In the genomic region with DNA sequence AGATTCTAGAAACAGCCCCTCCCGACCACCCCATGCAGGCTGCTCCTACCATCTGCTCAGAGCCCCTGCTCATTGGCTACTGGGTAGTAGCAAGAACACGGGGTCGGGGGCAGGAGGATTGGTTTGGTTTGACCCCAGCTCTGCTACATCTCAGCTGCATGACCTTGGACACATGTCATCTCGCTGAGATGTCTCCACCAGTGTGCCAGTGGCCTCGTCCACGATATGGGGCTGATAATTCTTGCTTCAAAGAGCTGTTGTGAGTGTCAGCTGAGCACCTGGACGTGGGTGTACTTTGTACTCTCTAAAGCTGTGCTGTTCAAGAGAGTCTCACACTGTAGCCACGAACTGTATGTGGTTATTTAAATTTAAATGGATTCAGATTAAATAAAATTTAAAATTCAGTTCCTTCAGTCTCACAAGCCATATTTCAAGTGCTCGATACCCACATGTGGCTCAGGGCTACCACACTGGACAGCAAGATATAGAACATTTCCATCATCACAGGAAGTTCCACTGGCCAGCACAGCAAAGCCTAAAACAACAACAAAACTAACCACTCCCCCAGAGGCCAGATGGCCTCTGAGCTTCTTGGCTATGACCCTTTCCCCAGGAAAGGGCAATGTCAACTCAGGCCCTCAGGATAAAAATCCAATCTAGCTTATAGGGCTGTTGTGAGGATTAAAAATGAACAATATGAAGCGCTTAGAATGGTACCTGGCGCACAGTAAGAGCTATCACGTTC, we compare ENCODE assay signal across 8 cellular contexts. TPM values are rescaled to one million over a fixed set of nuclear protein-coding genes. Genes with fewer than 3 reads are reported as not detected.
DNase-seq lines count a peak whose midpoint lies in the region; ATAC-seq, FAIRE-seq and TF ChIP-seq lines count a peak whose summit lies in the region.

No MANE protein-coding gene starts in this region.

- H3K9me2 ChIP-seq in Karpas-422 (replicated peaks; ENCODE audit: insufficient read depth, low read length) = no peaks in the 10 kb centered on the region

- peaks cover 15% of the 10 kb centered on the region for H3K4me1 ChIP-seq in GM12878 (ENCODE audit: control insufficient read depth, insufficient read depth, low read length)
- H3K4me1 ChIP-seq in small intestine (ENCODE audit: control insufficient read depth in 2 of 2, insufficient read depth in 1 of 2, low read depth in 1 of 2, low read length in 1 of 2) = peaks cover 0 to 7% of the 10 kb centered on the region in 2 donors
- H3K4me1 ChIP-seq in endodermal cell (ENCODE audit: control insufficient read depth, insufficient read depth, low read length) = no peaks in the 10 kb centered on the region
- peaks cover 5% of the 10 kb centered on the region; the same call in 1 of the 2 replicates for H3K4me1 ChIP-seq in Karpas-422 (ENCODE audit: low read length)

- H3K27me3 ChIP-seq in GM12878 (replicated peaks in 1 of 2; ENCODE audit: control insufficient read depth in 2 of 2, insufficient read depth in 2 of 2, low read length in 1 of 2) (no peaks in the 10 kb centered on the region), small intestine (ENCODE audit: control insufficient read depth in 2 of 2, insufficient read depth in 2 of 2, low read length in 2 of 2) (no peaks in the 10 kb centered on the region), endodermal cell (ENCODE audit: control insufficient read depth, insufficient read depth, low read length, poor library complexity, severe bottlenecking) (no peaks in the 10 kb centered on the region), Karpas-422 (ENCODE audit: low read length) (no peaks in the 10 kb centered on the region)

- H3K27me3 Mint-ChIP-seq in endodermal cell (ENCODE audit: insufficient read depth) = no peaks in the 10 kb centered on the region

- no peak overlapping the region for H3K4me3 ChIP-seq in GM12878
- H3K4me3 ChIP-seq in small intestine (ENCODE audit: low read depth in 1 of 2, low read length in 2 of 2) = no peak overlapping the region
- H3K4me3 ChIP-seq in endodermal cell (ENCODE audit: low read length) = no peak overlapping the region
- H3K4me3 ChIP-seq in Karpas-422 (ENCODE audit: low read length) = no peak overlapping the region

- RAD21 ChIA-PET in GM12878 (lab: Charles Lee; ENCODE audit: unreplicated experiment) = interaction anchor here (1.0 to 3.3 kb wide), 6 partner anchors 13 to 100 kb away, joined by 3 to 12 read pairs (median 3); partner anchors contain the start of genes ISCA2 and NPC2

- H4K20me1 ChIP-seq in GM12878 (ENCODE audit: control insufficient read depth, insufficient read depth) = no peaks in the 10 kb centered on the region
- no peaks in the 10 kb centered on the region for H4K20me1 ChIP-seq in Karpas-422 (ENCODE audit: insufficient read depth, low read depth, low read length)

- no peaks in the 10 kb centered on the region for H3K9me3 Mint-ChIP-seq in endodermal cell

- H3K36me3 Mint-ChIP-seq in endodermal cell (ENCODE audit: low read depth) = no peaks in the 10 kb centered on the region

- ATAC-seq in GM12878 = peak; percentile 67

- intact Hi-C loops in GM12878 (cut with micrococcal nuclease; ENCODE audit: unreplicated experiment) = no loop called here

- in situ Hi-C loops in GM12878 (cut with MboI) = no loop called here

- FAIRE-seq in GM12891 (lab: Jason Lieb, UNC) (peak; percentile 80), GM12878 (lab: Jason Lieb, UNC) (no peak), small intestine (lab: Jason Lieb, UNC) (no peak)

- TF ChIP-seq EP300 in GM12878 (IDR thresholded peaks at IDR 0.05; ENCODE audit: borderline replicate concordance in 1 of 2, control insufficient read depth in 1 of 2, low read depth in 2 of 2, low read length in 2 of 2) = no peak

- H3K4me3 Mint-ChIP-seq in endodermal cell = no peak overlapping the region

- POLR2A ChIA-PET in GM12878 (lab: Charles Lee) = interaction anchor here (1.0 to 2.0 kb wide), 2 partner anchors 20 to 24 kb away, joined by 3 to 6 read pairs; no protein-coding TSS in a partner anchor

- no peak overlapping the region for H3K27ac Mint-ChIP-seq in endodermal cell

- 60% methylated on average over 12 of the region's 12 CpGs for WGBS in GM12878 (ENCODE audit: insufficient coverage, insufficient replicate concordance, low lambda C conversion rate, missing lambda C conversion rate)
- 30 to 53% (median 39%) methylated on average over 12 of the region's 12 CpGs for WGBS in small intestine, 3 donors
- 89 to 94% methylated on average over 7 to 11 of the region's 12 CpGs for WGBS in endodermal cell (ENCODE audit: insufficient coverage in 1 of 2, insufficient read length in 1 of 2), 2 experiments

- SMC1A ChIA-PET in GM12878 (lab: Charles Lee; ENCODE audit: uncharacterized antibody, unreplicated experiment) = interaction anchor here (0.8 to 1.5 kb wide), 5 partner anchors 9 to 25 kb away, joined by 3 to 5 read pairs (median 3); no protein-coding TSS in a partner anchor

- DNase-seq in GM12891 (ENCODE audit: insufficient read length, low spot score) (no peak), GM12878 (ENCODE audit: low read depth, low spot score) (no peak), iris pigment epithelial cell (ENCODE audit: low read depth) (peak; percentile 71), small intestine (peak; percentile 55), endodermal cell (no peak), NCI-H146 (lab: John Stamatoyannopoulos, UW) (no peak), Karpas-422 (no peak)
- no peak for DNase-seq in activated CD8-positive, alpha-beta memory T cell treated with anti-CD3 and anti-CD28 coated beads for 24 hours

- H3K27ac ChIP-seq in GM12878 (ENCODE audit: control insufficient read depth, insufficient read depth) = peak overlapping the region; percentile 35; the same call in 1 of the 2 replicates
- H3K27ac ChIP-seq in small intestine (ENCODE audit: low read depth in 1 of 2, low read length in 1 of 2) = peak overlapping the region in 1 of 2 donors; percentile 71
- H3K27ac ChIP-seq in endodermal cell (ENCODE audit: low read depth, low read length) = no peak overlapping the region
- no peak overlapping the region for H3K27ac ChIP-seq in Karpas-422 (ENCODE audit: low read length)

- H3K36me3 ChIP-seq in GM12878 (ENCODE audit: control insufficient read depth in 2 of 2, insufficient read depth in 2 of 2, low read length in 1 of 2) (no peaks in the 10 kb centered on the region), small intestine (ENCODE audit: control insufficient read depth in 2 of 2, insufficient read depth in 2 of 2, low read length in 2 of 2) (no peaks in the 10 kb centered on the region), endodermal cell (ENCODE audit: control insufficient read depth, insufficient read depth, low read length) (no peaks in the 10 kb centered on the region), Karpas-422 (ENCODE audit: insufficient read depth, low read length) (no peaks in the 10 kb centered on the region)

- H3K9ac ChIP-seq in GM12878 (ENCODE audit: control insufficient read depth, insufficient read depth, low read length) (no peak overlapping the region), endodermal cell (ENCODE audit: extremely low read depth, low read length, poor library complexity, severe bottlenecking) (no peak overlapping the region), Karpas-422 (ENCODE audit: low read length) (no peak overlapping the region)

- H3K4me2 ChIP-seq in GM12878 (ENCODE audit: control insufficient read depth, insufficient read depth) = no peak overlapping the region
- no peak overlapping the region for H3K4me2 ChIP-seq in Karpas-422 (ENCODE audit: low read depth, low read length, poor library complexity, severe bottlenecking)

- H3K4me1 Mint-ChIP-seq in endodermal cell = no peaks in the 10 kb centered on the region

- BruUV-seq in GM12878 (replicated peaks; lab: Mats Ljungman, UMichigan) = no TSS peak

- H3K9me3 ChIP-seq in GM12878 (replicated peaks; ENCODE audit: control insufficient read depth, insufficient read depth, low read length) = no peaks in the 10 kb centered on the region
- no peaks in the 10 kb centered on the region for H3K9me3 ChIP-seq in small intestine (ENCODE audit: control insufficient read depth, low read depth)
- H3K9me3 ChIP-seq in endodermal cell (ENCODE audit: control insufficient read depth, low read length) = no peaks in the 10 kb centered on the region
- H3K9me3 ChIP-seq in Karpas-422 (ENCODE audit: low read length) = no peaks in the 10 kb centered on the region

- TF ChIP-seq POLR2A in GM12891 (IDR thresholded peaks at IDR 0.05; ENCODE audit: low read depth, low read length) = no peak
- TF ChIP-seq POLR2A in GM12878 (IDR thresholded peaks at IDR 0.05; ENCODE audit: low read depth, low read length) = no peak

- TF ChIP-seq CTCF in GM12878 (IDR thresholded peaks at IDR 0.05 in 2 of 3, conservative IDR thresholded peaks at IDR 0.05 in 1 of 3; ENCODE audit: control insufficient read depth in 2 of 3, extremely low read depth in 1 of 3, insufficient read depth in 1 of 3, low read depth in 3 of 3, low read length in 3 of 3) (no peak), endodermal cell (conservative IDR thresholded peaks at IDR 0.05) (no peak)

- TF ChIP-seq RAD21 in GM12878 (IDR thresholded peaks at IDR 0.05; ENCODE audit: insufficient read depth, low read depth, low read length) = no peak

- H2AFZ ChIP-seq in GM12878 (ENCODE audit: control insufficient read depth, low read depth, low read length) (peak overlapping the region; percentile 5; the same call in 1 of the 2 replicates), Karpas-422 (ENCODE audit: low read length) (no peak overlapping the region)

- CTCF ChIA-PET in GM12878 (lab: Yijun Ruan, JAX) = interaction anchor here (0.6 to 3.6 kb wide), 5 partner anchors 16 to 312 kb away, joined by 3 to 12 read pairs (median 4); no protein-coding TSS in a partner anchor

- H3K79me2 ChIP-seq in GM12878 (ENCODE audit: control insufficient read depth, insufficient read depth, low read length) = no peaks in the 10 kb centered on the region
- H3K79me2 ChIP-seq in Karpas-422 (ENCODE audit: low read length) = no peaks in the 10 kb centered on the region

RNA-seq across cellular contexts. Expression of gene LTBP2, which starts 18.6 kb away (rescaled TPM):
- polyA plus RNA-seq in GM12891 (2012; ENCODE audit: low read depth, missing spikeins) = 0.08 TPM
- total RNA-seq in GM12878 (2013; cell fraction: nucleolus; rRNA removed) = 0.86 and 0.95 TPM in 2 replicates
- 0.06 and 0.16 TPM in 2 replicates for total RNA-seq in GM12878 (2014; rRNA removed)
- total RNA-seq in GM12878 (2014; rRNA removed; fragmentation: Illumina TruSeq; extraction: Trizol) = under 0.01 TPM in 1 of 2 replicates, not detected in the other
- total RNA-seq in GM12878 (2021) = 0.10 and 0.16 TPM in 2 replicates
- 0.04 TPM for polyA plus RNA-seq in GM12878 (2011; ENCODE audit: low read depth)
- 0.05 and 0.10 TPM in 2 replicates for polyA plus RNA-seq in GM12878 (2011; rRNA removed)
- 0.06 and 0.08 TPM in 2 replicates for polyA plus RNA-seq in GM12878 (2011; cell fraction: cytosol; rRNA removed)
- 0.38 and 0.78 TPM in 2 replicates for polyA plus RNA-seq in GM12878 (2011; cell fraction: nucleus; rRNA removed)
- 0.06 and 0.15 TPM in 2 replicates for polyA plus RNA-seq in GM12878 (2012)
- 0.03 TPM in 1 of 2 replicates, not detected in the other for polyA plus RNA-seq in GM12878 (2014; fragmentation: Illumina TruSeq; extraction: Trizol)
- polyA plus RNA-seq in GM12878 (2014; fragmentation: Nextera tagmentation; extraction: Ambion mirVana) = under 1 TPM; 0.05 to 0.07 TPM
- polyA plus RNA-seq in GM12878 (2014; rRNA removed) = 0.05 and 0.20 TPM in 2 replicates
- polyA plus RNA-seq in GM12878 (2016; fragmentation: Nextera tagmentation; extraction: Ambion mirVana) = under 1 TPM; 0.08 to 0.23 TPM
- under 0.01 and 0.26 TPM in 2 replicates for polyA minus RNA-seq in GM12878 (2011; rRNA and poly(A)+ RNA removed)
- not detected in 2 replicates for polyA minus RNA-seq in GM12878 (2011; cell fraction: cytosol; rRNA and poly(A)+ RNA removed)
- polyA minus RNA-seq in GM12878 (2011; cell fraction: nucleus; rRNA and poly(A)+ RNA removed) = 0.19 and 0.36 TPM in 2 replicates
- polyA plus RNA-seq in small intestine = 1 to 10 TPM in 1 of 3 donors, under 1 TPM in 2; 0.22 to 1.8 (median 0.54) TPM
- total RNA-seq in endodermal cell = 1 to 10 TPM; 1.7 to 2.9 TPM
- polyA plus RNA-seq in endodermal cell (2013, experiment 1 of 2) = 2.4 TPM
- 2.8 TPM for polyA plus RNA-seq in endodermal cell (2013, experiment 2 of 2)
- total RNA-seq in Karpas-422 (2014; rRNA removed; shearing (Covaris generic); ENCODE audit: low replicate concordance) = 0.04 TPM in 1 of 2 replicates, not detected in the other

Comparison
In these comparisons a context has a peak if more than half of its experiments do, and no peak if none do; other contexts are left out.
1. DNase-seq: peak in iris pigment epithelial cell (single experiment) and small intestine (single experiment); none in GM12891 (single experiment), GM12878 (single experiment), endodermal cell (single experiment), NCI-H146 (single experiment), activated CD8-positive, alpha-beta memory T cell treated with anti-CD3 and anti-CD28 coated beads for 24 hours (single experiment) and Karpas-422 (single experiment).